1 cellular context compared by ENCODE assay signal in the genomic region with DNA sequence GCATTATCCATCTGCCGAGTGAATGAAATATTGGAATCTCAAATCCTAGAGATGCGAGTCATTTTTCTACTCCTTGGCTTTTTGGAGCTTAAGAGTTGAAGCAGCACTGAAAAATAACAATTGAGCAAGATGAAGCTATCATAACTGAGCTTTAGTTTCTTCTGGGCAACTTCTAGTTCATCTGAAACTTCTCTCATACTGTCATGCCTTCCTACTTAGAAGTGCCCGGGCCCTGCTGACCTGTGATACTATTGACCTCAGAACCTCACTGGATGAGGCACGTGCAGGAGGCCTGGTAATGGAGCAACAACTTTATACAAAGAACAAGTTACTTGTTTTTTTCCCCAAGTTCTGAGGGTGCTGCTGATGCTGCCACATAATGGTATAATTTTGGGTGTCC.
TF ChIP-seq lines count a peak whose summit lies in the region.

No MANE protein-coding gene starts in this region.

TF ChIP-seq in GM12878, 131 proteins besides CTCF, POLR2A, EP300 and RAD21:
- TF ChIP-seq MEF2A (IDR thresholded peaks at IDR 0.05; ENCODE audit: insufficient read depth, low read depth, low read length) = no peak
- TF ChIP-seq BHLHE40 (IDR thresholded peaks at IDR 0.05; ENCODE audit: borderline replicate concordance in 1 of 2, low read depth in 2 of 2, low read length in 1 of 2) = peak in 1 of 2 experiments; percentile 46; a peak in 1 of 4 replicates
- TF ChIP-seq, protein P1, sequence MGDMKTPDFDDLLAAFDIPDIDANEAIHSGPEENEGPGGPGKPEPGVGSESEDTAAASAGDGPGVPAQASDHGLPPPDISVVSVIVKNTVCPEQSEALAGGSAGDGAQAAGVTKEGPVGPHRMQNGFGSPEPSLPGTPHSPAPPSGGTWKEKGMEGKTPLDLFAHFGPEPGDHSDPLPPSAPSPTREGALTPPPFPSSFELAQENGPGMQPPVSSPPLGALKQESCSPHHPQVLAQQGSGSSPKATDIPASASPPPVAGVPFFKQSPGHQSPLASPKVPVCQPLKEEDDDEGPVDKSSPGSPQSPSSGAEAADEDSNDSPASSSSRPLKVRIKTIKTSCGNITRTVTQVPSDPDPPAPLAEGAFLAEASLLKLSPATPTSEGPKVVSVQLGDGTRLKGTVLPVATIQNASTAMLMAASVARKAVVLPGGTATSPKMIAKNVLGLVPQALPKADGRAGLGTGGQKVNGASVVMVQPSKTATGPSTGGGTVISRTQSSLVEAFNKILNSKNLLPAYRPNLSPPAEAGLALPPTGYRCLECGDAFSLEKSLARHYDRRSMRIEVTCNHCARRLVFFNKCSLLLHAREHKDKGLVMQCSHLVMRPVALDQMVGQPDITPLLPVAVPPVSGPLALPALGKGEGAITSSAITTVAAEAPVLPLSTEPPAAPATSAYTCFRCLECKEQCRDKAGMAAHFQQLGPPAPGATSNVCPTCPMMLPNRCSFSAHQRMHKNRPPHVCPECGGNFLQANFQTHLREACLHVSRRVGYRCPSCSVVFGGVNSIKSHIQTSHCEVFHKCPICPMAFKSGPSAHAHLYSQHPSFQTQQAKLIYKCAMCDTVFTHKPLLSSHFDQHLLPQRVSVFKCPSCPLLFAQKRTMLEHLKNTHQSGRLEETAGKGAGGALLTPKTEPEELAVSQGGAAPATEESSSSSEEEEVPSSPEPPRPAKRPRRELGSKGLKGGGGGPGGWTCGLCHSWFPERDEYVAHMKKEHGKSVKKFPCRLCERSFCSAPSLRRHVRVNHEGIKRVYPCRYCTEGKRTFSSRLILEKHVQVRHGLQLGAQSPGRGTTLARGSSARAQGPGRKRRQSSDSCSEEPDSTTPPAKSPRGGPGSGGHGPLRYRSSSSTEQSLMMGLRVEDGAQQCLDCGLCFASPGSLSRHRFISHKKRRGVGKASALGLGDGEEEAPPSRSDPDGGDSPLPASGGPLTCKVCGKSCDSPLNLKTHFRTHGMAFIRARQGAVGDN (IDR thresholded peaks at IDR 0.05) = no peak
- no peak for TF ChIP-seq SIX5 (IDR thresholded peaks at IDR 0.05; ENCODE audit: low read depth, low read length, severe bottlenecking)
- TF ChIP-seq, protein P2, sequence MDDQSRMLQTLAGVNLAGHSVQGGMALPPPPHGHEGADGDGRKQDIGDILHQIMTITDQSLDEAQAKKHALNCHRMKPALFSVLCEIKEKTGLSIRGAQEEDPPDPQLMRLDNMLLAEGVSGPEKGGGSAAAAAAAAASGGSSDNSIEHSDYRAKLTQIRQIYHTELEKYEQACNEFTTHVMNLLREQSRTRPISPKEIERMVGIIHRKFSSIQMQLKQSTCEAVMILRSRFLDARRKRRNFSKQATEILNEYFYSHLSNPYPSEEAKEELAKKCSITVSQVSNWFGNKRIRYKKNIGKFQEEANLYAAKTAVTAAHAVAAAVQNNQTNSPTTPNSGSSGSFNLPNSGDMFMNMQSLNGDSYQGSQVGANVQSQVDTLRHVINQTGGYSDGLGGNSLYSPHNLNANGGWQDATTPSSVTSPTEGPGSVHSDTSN (IDR thresholded peaks at IDR 0.05; ENCODE audit: insufficient replicate concordance, low read depth, low read length) = no peak
